In genomic region chr15:94229591-94230365, GRCh38 we compare ENCODE assay signal across 1 cellular context.
TF ChIP-seq lines count a peak whose summit lies in the region.

No MANE protein-coding gene starts in this region.

TF ChIP-seq in GM12878, 131 proteins besides CTCF, POLR2A, EP300 and RAD21 (continued from another document and continues in another):
- TF ChIP-seq ZBTB40 (IDR thresholded peaks at IDR 0.05; ENCODE audit: borderline replicate concordance): no peak
- TF ChIP-seq CBX5 (IDR thresholded peaks at IDR 0.05; ENCODE audit: low read depth): 0 out of 2 replicates have a peak, but pooled peaks have one; percentile 54
- TF ChIP-seq E2F8 (IDR thresholded peaks at IDR 0.05; ENCODE audit: low read depth, partially characterized antibody): no peak
- TF ChIP-seq FOS (IDR thresholded peaks at IDR 0.05; ENCODE audit: borderline replicate concordance, extremely low read depth, insufficient read length): no peak
- peak; percentile 48; the same call in 1 of the 2 replicates for TF ChIP-seq ZBTB33 (IDR thresholded peaks at IDR 0.05)
- TF ChIP-seq TARDBP (IDR thresholded peaks at IDR 0.05; ENCODE audit: borderline replicate concordance): no peak
- no peak for TF ChIP-seq WRNIP1 (IDR thresholded peaks at IDR 0.05; ENCODE audit: borderline replicate concordance, low read depth, low read length)
- peak; percentile 91 for TF ChIP-seq IKZF1 (conservative IDR thresholded peaks at IDR 0.05)
- TF ChIP-seq E4F1 (IDR thresholded peaks at IDR 0.05; ENCODE audit: borderline replicate concordance, partially characterized antibody): no peak
- peak; percentile 56; the same call in 1 of the 2 replicates for TF ChIP-seq ZNF217 (IDR thresholded peaks at IDR 0.05)
- TF ChIP-seq IRF4 (IDR thresholded peaks at IDR 0.05; ENCODE audit: low read depth, low read length): 0 out of 2 replicates have a peak, but pooled peaks have one; percentile 20
- no peak for TF ChIP-seq BCL3 (IDR thresholded peaks at IDR 0.05; ENCODE audit: borderline replicate concordance, insufficient read depth, low read depth, low read length, poor library complexity, severe bottlenecking)
- no peak for TF ChIP-seq USF1 (IDR thresholded peaks at IDR 0.05; ENCODE audit: borderline replicate concordance, extremely low read length, insufficient read depth, low read depth, low read length)
- peak; percentile 96 for TF ChIP-seq MTA2 (IDR thresholded peaks at IDR 0.05; ENCODE audit: low read depth)
- TF ChIP-seq LARP7 (IDR thresholded peaks at IDR 0.05): no peak
- peak in 1 of 2 experiments; percentile 43; a peak in 1 of 4 replicates for TF ChIP-seq ETV6 (conservative IDR thresholded peaks at IDR 0.05 in 1 of 2, IDR thresholded peaks at IDR 0.05 in 1 of 2; ENCODE audit: borderline replicate concordance in 1 of 2, low read depth in 1 of 2)
- TF ChIP-seq CREM (IDR thresholded peaks at IDR 0.05; ENCODE audit: low read depth): 0 out of 2 replicates have a peak, but pooled peaks have one; percentile 14
- TF ChIP-seq MYB (IDR thresholded peaks at IDR 0.05; ENCODE audit: borderline replicate concordance, low read depth, low read length): no peak
- TF ChIP-seq SMAD1 (IDR thresholded peaks at IDR 0.05; ENCODE audit: low read depth, partially characterized antibody): no peak
- TF ChIP-seq RUNX3 (IDR thresholded peaks at IDR 0.05; ENCODE audit: low read length): peak; percentile 95
- no peak for TF ChIP-seq KAT2A (conservative IDR thresholded peaks at IDR 0.05; ENCODE audit: control insufficient read depth, low read depth, low read length)
- no peak for TF ChIP-seq HDAC6 (IDR thresholded peaks at IDR 0.05; ENCODE audit: unreplicated experiment)
- no peak for TF ChIP-seq MXI1 (IDR thresholded peaks at IDR 0.05; ENCODE audit: low read depth, low read length)
- no peak for TF ChIP-seq ZNF384 (IDR thresholded peaks at IDR 0.05; ENCODE audit: borderline replicate concordance, low read depth, low read length)
- TF ChIP-seq HCFC1 (IDR thresholded peaks at IDR 0.05; ENCODE audit: low read length): no peak
- 0 out of 3 replicates have a peak, but pooled peaks have one; percentile 16 for TF ChIP-seq POU2F2 (IDR thresholded peaks at IDR 0.05; ENCODE audit: borderline replicate concordance, low read depth, low read length)
- TF ChIP-seq MAX (IDR thresholded peaks at IDR 0.05; ENCODE audit: low read depth, low read length): no peak
- no peak for TF ChIP-seq JUNB (IDR thresholded peaks at IDR 0.05)
- no peak for TF ChIP-seq HDGF (IDR thresholded peaks at IDR 0.05)
- TF ChIP-seq CHD2 (IDR thresholded peaks at IDR 0.05; ENCODE audit: borderline replicate concordance, low read depth, low read length): no peak
- TF ChIP-seq SP1 (IDR thresholded peaks at IDR 0.05; ENCODE audit: low read depth, low read length): no peak
- TF ChIP-seq RBBP5 (conservative IDR thresholded peaks at IDR 0.05): no peak
- peak; percentile 97 for TF ChIP-seq NR2F1 (conservative IDR thresholded peaks at IDR 0.05)
- no peak for TF ChIP-seq KDM1A (IDR thresholded peaks at IDR 0.05; ENCODE audit: borderline replicate concordance)
- no peak for TF ChIP-seq REST (IDR thresholded peaks at IDR 0.05; ENCODE audit: low read depth, low read length)
- TF ChIP-seq DPF2 (IDR thresholded peaks at IDR 0.05): peak; percentile 79
- peak; percentile 78 for TF ChIP-seq MLLT1 (IDR thresholded peaks at IDR 0.05)
